ENCODE assay signal across 18 cellular contexts in the genomic region with DNA sequence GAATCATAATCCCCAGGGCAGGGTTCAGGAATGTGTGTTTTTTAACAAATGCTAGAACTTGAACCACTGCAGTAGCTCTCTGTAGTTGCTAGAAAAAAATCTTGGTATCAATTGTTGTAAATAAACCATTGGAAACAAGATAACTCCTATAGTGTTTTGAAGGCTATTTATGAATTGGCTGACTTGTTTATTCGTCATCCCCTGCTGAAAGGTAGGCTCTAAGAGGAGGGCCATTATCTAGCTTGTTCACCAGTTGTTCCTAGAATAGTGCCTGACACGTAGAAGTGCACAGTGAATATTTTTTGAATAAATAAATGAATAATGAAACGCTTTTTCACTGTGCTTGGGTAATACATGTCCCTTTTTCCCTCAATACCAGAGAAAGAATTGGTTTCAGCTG.
A peak's percentile ranks its signal among the peaks of the same experiment; 100 is the strongest.
DNase-seq lines count a peak whose midpoint lies in the region; ATAC-seq and TF ChIP-seq lines count a peak whose summit lies in the region.
"Had no signal": no experiment of that assay in that cellular context is flagged by ENCODE, and none has a peak within 500 bp of the region (broad histone marks: within the 10 kb centered on the region; RNA-seq: fewer than 3 reads in every experiment).

No MANE protein-coding gene starts in this region.

- H3K27ac ChIP-seq in coronary artery (peak overlapping the region; percentile 39 to 61), right cardiac atrium (ENCODE audit: low read length) (no peak overlapping the region), lower lobe of right lung (no peak overlapping the region)
- H3K27ac ChIP-seq: HL-60 had no signal

- ATAC-seq in right cardiac atrium (peak; percentile 74 to 80), lower lobe of right lung (no peak)

- DNase-seq in HFFc6 (no peak), coronary artery (ENCODE audit: low spot score) (no peak), right cardiac atrium (no peak), endothelial cell (ENCODE audit: low spot score) (no peak), erythroblast (lab: John Stamatoyannopoulos, UW) (no peak), lower lobe of right lung (no peak)
- no peak for DNase-seq in stimulated activated CD8-positive, alpha-beta memory T cell treated with anti-CD3 and anti-CD28 coated beads, Interleukin-4, amount 100 ng/mL, for 48 hours
- DNase-seq: AML-193; Calu3; midbrain; NCI-H1105 treated with DMSO at 0.1 percent for 48 hours; NCI-H2171; ovary; stimulated activated CD4-positive, alpha-beta T cell treated with anti-CD3 and anti-CD28 coated beads, Interleukin-15, amount 100 ng/mL, for 24 hours had no signal

- H3K27me3 ChIP-seq in right cardiac atrium (ENCODE audit: control insufficient read depth, insufficient read depth) (no peaks in the 10 kb centered on the region), skeletal muscle satellite cell (ENCODE audit: control insufficient read depth, insufficient read depth, low read length) (no peaks in the 10 kb centered on the region), lower lobe of right lung (ENCODE audit: low read depth) (no peaks in the 10 kb centered on the region)
- H3K27me3 ChIP-seq: ovary had no signal

- peak overlapping the region; percentile 41 for H3K4me3 ChIP-seq in coronary artery
- peak overlapping the region; percentile 33 for H3K4me3 ChIP-seq in right cardiac atrium (ENCODE audit: low read length)
- peak overlapping the region; percentile 14 for H3K4me3 ChIP-seq in skeletal muscle satellite cell (ENCODE audit: low read length)
- no peak overlapping the region for H3K4me3 ChIP-seq in lower lobe of right lung
- H3K4me3 ChIP-seq: ovary had no signal

- H3K4me1 Mint-ChIP-seq in HFFc6 (ENCODE audit: low read depth) (peaks cover 63% of the 10 kb centered on the region), endothelial cell (ENCODE audit: unreplicated experiment) (no peaks in the 10 kb centered on the region)

- H3K27ac Mint-ChIP-seq in HFFc6 (peak overlapping the region; percentile 51), endothelial cell (ENCODE audit: unreplicated experiment) (no peak overlapping the region)
- H3K27ac Mint-ChIP-seq: T-helper 1 cell treated with Interleukin-12 subunit alpha and Interleukin-12 subunit beta and Interleukin-4 antibody, amounts not matched to agents 30 μg/mL and 1 μg/mL, for 36 hours had no signal

- intact Hi-C loops in right cardiac atrium (cut with DNase I) (no loop called here), lower lobe of right lung (cut with DNase I) (no loop called here)

- H3K9me3 ChIP-seq in right cardiac atrium (ENCODE audit: control insufficient read depth, low read length) (no peaks in the 10 kb centered on the region), skeletal muscle satellite cell (replicated peaks; ENCODE audit: low read length) (no peaks in the 10 kb centered on the region), lower lobe of right lung (no peaks in the 10 kb centered on the region)
- H3K9me3 ChIP-seq: ovary had no signal

- peaks cover 3% of the 10 kb centered on the region for H3K4me1 ChIP-seq in right cardiac atrium (ENCODE audit: control insufficient read depth, insufficient read depth, low read length)
- peaks cover 55% of the 10 kb centered on the region for H3K4me1 ChIP-seq in skeletal muscle satellite cell (ENCODE audit: control insufficient read depth, insufficient read depth, low read length)
- peaks cover 13% of the 10 kb centered on the region for H3K4me1 ChIP-seq in lower lobe of right lung

- H3K36me3 Mint-ChIP-seq in HFFc6 (ENCODE audit: low read depth) (peaks cover 5% of the 10 kb centered on the region), endothelial cell (ENCODE audit: low read depth, unreplicated experiment) (no peaks in the 10 kb centered on the region)
- H3K36me3 Mint-ChIP-seq: brain had no signal

- no peaks in the 10 kb centered on the region for H3K9me3 Mint-ChIP-seq in HFFc6
- no peaks in the 10 kb centered on the region for H3K9me3 Mint-ChIP-seq in endothelial cell (ENCODE audit: unreplicated experiment)
- H3K9me3 Mint-ChIP-seq: brain; T-helper 1 cell treated with Interleukin-12 subunit alpha and Interleukin-12 subunit beta and Interleukin-4 antibody, amounts not matched to agents 30 μg/mL and 1 μg/mL, for 36 hours had no signal

- H3K36me3 ChIP-seq in skeletal muscle satellite cell (ENCODE audit: insufficient read depth, low read length): no peaks in the 10 kb centered on the region
- H3K36me3 ChIP-seq in lower lobe of right lung: no peaks in the 10 kb centered on the region
- H3K36me3 ChIP-seq: ovary had no signal

- H3K4me3 Mint-ChIP-seq in HFFc6: peak overlapping the region; percentile 77
- no peak overlapping the region for H3K4me3 Mint-ChIP-seq in endothelial cell (ENCODE audit: unreplicated experiment)
- H3K4me3 Mint-ChIP-seq: T-helper 1 cell treated with Interleukin-12 subunit alpha and Interleukin-12 subunit beta and Interleukin-4 antibody, amounts not matched to agents 30 μg/mL and 1 μg/mL, for 36 hours had no signal

- peak overlapping the region; percentile 66 for H3K4me2 ChIP-seq in skeletal muscle satellite cell (ENCODE audit: low read length)

- 39% methylated on average over 3 of the region's 3 CpGs for WGBS in right cardiac atrium

- no peak for TF ChIP-seq POLR2A in erythroblast (IDR thresholded peaks at IDR 0.05; ENCODE audit: low read length)

- TF ChIP-seq CTCF in HFFc6 (IDR thresholded peaks at IDR 0.05) (no peak), coronary artery (IDR thresholded peaks at IDR 0.05) (no peak), endothelial cell (IDR thresholded peaks at IDR 0.05; ENCODE audit: unreplicated experiment) (no peak), lower lobe of right lung (IDR thresholded peaks at IDR 0.05) (no peak)

- H3K27me3 Mint-ChIP-seq in HFFc6 (ENCODE audit: insufficient read depth): no peaks in the 10 kb centered on the region
- H3K27me3 Mint-ChIP-seq in endothelial cell (ENCODE audit: unreplicated experiment): peaks cover 4% of the 10 kb centered on the region
- H3K27me3 Mint-ChIP-seq: brain had no signal

- peak overlapping the region; percentile 52 for H3K9ac ChIP-seq in skeletal muscle satellite cell (ENCODE audit: low read depth, low read length)

Comparison
In these comparisons a context has a peak if more than half of its experiments do, and no peak if none do; other contexts are left out.
1. H3K27ac ChIP-seq: peak in coronary artery (2 of 2); none in right cardiac atrium (single experiment) and lower lobe of right lung (single experiment).
2. ATAC-seq: peak in right cardiac atrium (2 of 2); none in lower lobe of right lung (0 of 2).